In genomic region chr3:156781310-156782230, GRCh38 we compare ENCODE assay signal across 1 cellular context.
A peak's percentile ranks its signal among the peaks of the same experiment; 100 is the strongest.
TF ChIP-seq lines count a peak whose summit lies in the region.

No MANE protein-coding gene starts in this region.

TF ChIP-seq in K562, 482 proteins besides CTCF, POLR2A, EP300 and RAD21 (continued from another document and continues in another):
- TF ChIP-seq ZNF830 (CRISPR knock-in tag; IDR thresholded peaks at IDR 0.05) (no peak), SRSF9 (IDR thresholded peaks at IDR 0.05; ENCODE audit: borderline replicate concordance, low read depth, low read length) (no peak), E4F1 (CRISPR knock-in tag; IDR thresholded peaks at IDR 0.05; ENCODE audit: borderline replicate concordance) (no peak), HDAC8 (tag; IDR thresholded peaks at IDR 0.05) (no peak), HMG20A (CRISPR knock-in tag; conservative IDR thresholded peaks at IDR 0.05) (no peak), E2F6 (IDR thresholded peaks at IDR 0.05; ENCODE audit: borderline replicate concordance in 1 of 2, extremely low read depth in 1 of 2, insufficient read depth in 1 of 2, insufficient read length in 1 of 2, low read depth in 1 of 2, low read length in 1 of 2, poor library complexity in 1 of 2, severe bottlenecking in 1 of 2) (no peak), C11orf30 (IDR thresholded peaks at IDR 0.05; ENCODE audit: low read depth) (peak; percentile 94), BRCA1 (IDR thresholded peaks at IDR 0.05) (no peak), BRCA1 (CRISPR knock-in tag; IDR thresholded peaks at IDR 0.05) (no peak), GABPB1 (CRISPR knock-in tag; IDR thresholded peaks at IDR 0.05) (no peak), TCF7 (IDR thresholded peaks at IDR 0.05; ENCODE audit: borderline replicate concordance) (no peak), KLF13 (tag; IDR thresholded peaks at IDR 0.05; ENCODE audit: borderline replicate concordance, low read depth) (no peak), ZNF280B (CRISPR knock-in tag; IDR thresholded peaks at IDR 0.05) (no peak), TAF15 (IDR thresholded peaks at IDR 0.05; ENCODE audit: low read depth, low read length) (no peak), ATF1 (CRISPR knock-in tag; IDR thresholded peaks at IDR 0.05) (no peak), ATF1 (tag; IDR thresholded peaks at IDR 0.05) (peak; percentile 74), MEIS2 (IDR thresholded peaks at IDR 0.05; ENCODE audit: partially characterized antibody) (peak; percentile 27), CXXC5 (CRISPR knock-in tag; IDR thresholded peaks at IDR 0.05) (no peak; the same call in 1 of the 2 replicates), THAP7 (CRISPR knock-in tag; IDR thresholded peaks at IDR 0.05) (no peak), DACH1 (IDR thresholded peaks at IDR 0.05; ENCODE audit: partially characterized antibody) (no peak), TOE1 (IDR thresholded peaks at IDR 0.05; ENCODE audit: borderline replicate concordance) (no peak), TOE1 (CRISPR knock-in tag; IDR thresholded peaks at IDR 0.05; ENCODE audit: borderline replicate concordance, low read depth) (no peak), MED1 (CRISPR knock-in tag; IDR thresholded peaks at IDR 0.05; ENCODE audit: borderline replicate concordance) (no peak), CBX8 (IDR thresholded peaks at IDR 0.05; ENCODE audit: borderline replicate concordance, extremely low read depth, low read depth, low read length, poor library complexity, severe bottlenecking) (no peak), ZNF3 (CRISPR knock-in tag; IDR thresholded peaks at IDR 0.05) (no peak), ATF4 (CRISPR knock-in tag; IDR thresholded peaks at IDR 0.05) (no peak), RREB1 (CRISPR knock-in tag; IDR thresholded peaks at IDR 0.05) (no peak), MXD1 (CRISPR knock-in tag; IDR thresholded peaks at IDR 0.05; ENCODE audit: borderline replicate concordance, poor library complexity, severe bottlenecking) (no peak), ZBTB34 (CRISPR knock-in tag; IDR thresholded peaks at IDR 0.05) (no peak), POLR2G (IDR thresholded peaks at IDR 0.05; ENCODE audit: low read depth, low read length) (no peak), LEF1 (IDR thresholded peaks at IDR 0.05) (peak; percentile 62; the same call in 1 of the 2 replicates), ARID3B (CRISPR knock-in tag; IDR thresholded peaks at IDR 0.05; ENCODE audit: borderline replicate concordance) (no peak), ZBTB43 (CRISPR knock-in tag; IDR thresholded peaks at IDR 0.05) (no peak), ZNF551 (CRISPR knock-in tag; IDR thresholded peaks at IDR 0.05) (no peak), MLLT1 (IDR thresholded peaks at IDR 0.05) (no peak), GATAD2B (IDR thresholded peaks at IDR 0.05; ENCODE audit: borderline replicate concordance) (peak; percentile 30; the same call in 1 of the 2 replicates), TBL1XR1 (IDR thresholded peaks at IDR 0.05; ENCODE audit: low read length in 2 of 2) (no peak), ZNF395 (CRISPR knock-in tag; IDR thresholded peaks at IDR 0.05) (peak; percentile 52; the same call in 1 of the 2 replicates), ZKSCAN8 (CRISPR knock-in tag; IDR thresholded peaks at IDR 0.05) (0 out of 2 replicates have a peak, but pooled peaks have one; percentile 73), SMAD3 (CRISPR knock-in tag; conservative IDR thresholded peaks at IDR 0.05) (no peak), MAFG (tag; conservative IDR thresholded peaks at IDR 0.05) (peak; percentile 94), ZFPM2 (CRISPR knock-in tag; IDR thresholded peaks at IDR 0.05) (no peak), ZEB2 (IDR thresholded peaks at IDR 0.05) (peak; percentile 86)
